8 cellular contexts compared by ENCODE assay signal in the genomic region with DNA sequence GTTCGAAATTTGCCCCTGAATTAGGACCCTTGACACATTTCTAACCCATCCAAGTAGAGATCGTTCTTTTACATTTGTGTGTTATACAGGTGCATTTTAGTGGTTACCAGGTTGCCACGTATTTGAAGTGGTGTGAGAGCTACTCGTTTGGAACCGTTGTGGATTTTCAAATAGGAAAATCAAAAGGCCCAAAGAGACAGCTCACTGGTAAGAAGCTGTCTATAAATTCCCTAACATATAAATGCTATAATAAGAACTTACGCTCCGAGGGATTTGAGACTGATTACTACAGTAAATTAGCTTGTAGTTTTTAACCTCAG. TPM values are rescaled to one million over a fixed set of nuclear protein-coding genes. Genes with fewer than 3 reads are reported as not detected.
DNase-seq lines count a peak whose midpoint lies in the region; ATAC-seq and TF ChIP-seq lines count a peak whose summit lies in the region.

No MANE protein-coding gene starts in this region.

- DNase-seq in DMS153 treated with DMSO at 0.1 percent for 48 hours (lab: John Stamatoyannopoulos, UW; ENCODE audit: unreplicated experiment): peak; percentile 39
- peak; percentile 25 for DNase-seq in NCI-H1105 (lab: John Stamatoyannopoulos, UW)
- DNase-seq in body of pancreas: no peak
- no peak for DNase-seq in CD1c-positive myeloid dendritic cell (ENCODE audit: extremely low spot score)
- no peak for DNase-seq in NCI-H524 treated with DMSO at 0.1 percent for 48 hours (lab: John Stamatoyannopoulos, UW)
- no peak for DNase-seq in foreskin melanocyte

- peak overlapping the region; percentile 97 to 99 (median 98) for H3K27ac ChIP-seq in body of pancreas
- peak overlapping the region; percentile 97 for H3K27ac ChIP-seq in mesodermal cell (ENCODE audit: low read depth, low read length, severe bottlenecking)

- WGBS in body of pancreas, 2 donors: 8 to 9% methylated on average over 7 of the region's 7 CpGs
- 11% methylated on average over 3 of the region's 7 CpGs; no CpG with 5 or more reads in 1 of the 2 experiments for WGBS in mesodermal cell (ENCODE audit: insufficient coverage in 2 of 2), 2 experiments

- ATAC-seq in body of pancreas: no peak
- no peak for ATAC-seq in HG02571 (IDR thresholded peaks at IDR 0.05; ENCODE audit: unreplicated experiment)

- H3K36me3 ChIP-seq in body of pancreas (replicated peaks in 1 of 2; ENCODE audit: insufficient read depth in 1 of 2, low read depth in 2 of 2) (no peaks in the 10 kb centered on the region), mesodermal cell (ENCODE audit: control insufficient read depth, insufficient read depth, low read length) (peaks cover 30% of the 10 kb centered on the region)

- H3K9me3 ChIP-seq in body of pancreas (no peaks in the 10 kb centered on the region), mesodermal cell (ENCODE audit: control insufficient read depth, low read length) (peaks cover 4% of the 10 kb centered on the region)

- H3K4me1 ChIP-seq in body of pancreas (peaks cover 26% of the 10 kb centered on the region), mesodermal cell (ENCODE audit: control insufficient read depth, insufficient read depth, low read length, poor library complexity, severe bottlenecking) (peaks cover 10% of the 10 kb centered on the region)

- no peak for TF ChIP-seq POLR2A in body of pancreas (IDR thresholded peaks at IDR 0.05)

- H3K4me3 ChIP-seq in body of pancreas (no peak overlapping the region), mesodermal cell (ENCODE audit: extremely low read depth, insufficient read depth, low read length, poor library complexity, severe bottlenecking) (peak overlapping the region; percentile 74)

- no peak for TF ChIP-seq CTCF in body of pancreas (IDR thresholded peaks at IDR 0.05)

- intact Hi-C loops in body of pancreas (cut with DNase I): no loop called here

- H3K27me3 ChIP-seq in body of pancreas: no peaks in the 10 kb centered on the region

RNA-seq across cellular contexts. Expression of a gene that starts 1.6 kb away (rescaled TPM):
- total RNA-seq in body of pancreas: 10 to 100 TPM; 28.3 to 29.7 TPM
- polyA plus RNA-seq in mesodermal cell (2013, experiment 1 of 2): 7.4 TPM
- polyA plus RNA-seq in mesodermal cell (2013, experiment 2 of 2): 7.8 TPM

Comparison
In these comparisons a context has a peak if more than half of its experiments do, and no peak if none do; other contexts are left out.
1. DNase-seq: peak in DMS153 treated with DMSO at 0.1 percent for 48 hours (single experiment) and NCI-H1105 (single experiment); none in body of pancreas (0 of 4), CD1c-positive myeloid dendritic cell (single experiment), NCI-H524 treated with DMSO at 0.1 percent for 48 hours (single experiment) and foreskin melanocyte (single experiment).